10 cellular contexts compared by ENCODE assay signal in the genomic region with DNA sequence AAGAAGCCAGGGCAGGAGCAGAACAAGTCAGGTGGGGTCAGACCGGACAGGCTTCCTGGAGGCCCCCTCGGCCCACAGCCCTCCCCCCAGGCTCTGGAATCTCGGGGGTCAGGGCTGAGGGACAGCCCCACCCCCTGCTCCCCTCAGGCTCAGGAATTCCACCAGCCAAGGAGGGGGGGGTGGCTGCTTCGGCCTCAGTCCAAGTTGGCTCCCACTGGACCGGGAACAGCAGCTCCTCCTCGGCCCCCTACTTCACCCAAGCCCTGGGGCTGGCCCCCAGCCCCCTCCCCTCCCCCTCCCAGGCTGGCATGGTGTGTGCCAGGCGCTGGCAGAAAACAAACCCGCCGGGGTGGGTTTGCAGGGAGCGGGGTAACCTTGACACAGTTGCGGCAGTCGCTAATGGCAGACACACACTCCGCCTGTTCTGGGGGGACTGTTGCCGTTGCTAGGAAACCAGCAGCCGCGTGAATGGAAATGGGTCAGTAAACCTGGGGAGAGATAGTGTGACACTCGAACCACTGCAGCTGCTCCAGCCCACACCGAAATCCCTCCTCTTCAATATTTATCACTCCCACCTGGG. TPM values are rescaled to one million over a fixed set of nuclear protein-coding genes. Genes with fewer than 3 reads are reported as not detected.
DNase-seq lines count a peak whose midpoint lies in the region; ATAC-seq and TF ChIP-seq lines count a peak whose summit lies in the region.
"Had no signal": no experiment of that assay in that cellular context is flagged by ENCODE, and none has a peak within 500 bp of the region (broad histone marks: within the 10 kb centered on the region; RNA-seq: fewer than 3 reads in every experiment).

No MANE protein-coding gene starts in this region.

- no peak overlapping the region for H3K9ac ChIP-seq in iPS-15b (ENCODE audit: low read depth, low read length)

- H3K27me3 ChIP-seq in iPS-15b (ENCODE audit: control insufficient read depth, insufficient read depth, low read length) (no peaks in the 10 kb centered on the region), BE2C (no peaks in the 10 kb centered on the region)

- peak overlapping the region; percentile 67 for H3K4me3 Mint-ChIP-seq in WTC11

- peak; percentile 79 for DNase-seq in G401 (ENCODE audit: low spot score)
- peak; percentile 57 for DNase-seq in WTC11 (ENCODE audit: low spot score)
- no peak for DNase-seq in retinal pigment epithelial cell (ENCODE audit: low read depth)
- DNase-seq in BE2C: no peak
- no peak for DNase-seq in SKM-1 (lab: John Stamatoyannopoulos, UW; ENCODE audit: unreplicated experiment)
- no peak for DNase-seq in stimulated activated CD4-positive, alpha-beta T cell treated with anti-CD3 and anti-CD28 coated beads, Interleukin-4, amount 100 ng/mL, for 1 hour
- DNase-seq: activated CD4-positive, alpha-beta T cell treated with anti-CD3 and anti-CD28 coated beads for 4 hours; DND-41 had no signal

- in situ Hi-C loops in G401 (cut with HindIII; ENCODE audit: low sequenced_read_pairs): no loop called here

- CTCF ChIA-PET in WTC11 (lab: Charles Lee): interaction anchor here (0.7 to 16.0 kb wide), 24 partner anchors 10 to 239 kb away, joined by 3 to 489 read pairs (median 6); partner anchors contain the start of genes AHDC1 and STX12

- H3K4me3 ChIP-seq in iPS-15b (ENCODE audit: low read depth, low read length): peak overlapping the region; percentile 43
- peak overlapping the region; percentile 20 for H3K4me3 ChIP-seq in retinal pigment epithelial cell (ENCODE audit: low read length)
- no peak overlapping the region for H3K4me3 ChIP-seq in BE2C (ENCODE audit: low read depth, low read length)

- H3K9me3 ChIP-seq in iPS-15b (ENCODE audit: control insufficient read depth, insufficient read depth, low read length): no peaks in the 10 kb centered on the region
- H3K9me3 ChIP-seq in BE2C: no peaks in the 10 kb centered on the region

- no peaks in the 10 kb centered on the region for H3K36me3 ChIP-seq in iPS-15b (ENCODE audit: control insufficient read depth, insufficient read depth, low read length)
- H3K36me3 ChIP-seq in BE2C: no peaks in the 10 kb centered on the region

- peak overlapping the region; percentile 98 for H3K27ac Mint-ChIP-seq in WTC11

- no peaks in the 10 kb centered on the region for H3K27me3 Mint-ChIP-seq in WTC11 (ENCODE audit: low read depth)

- no peaks in the 10 kb centered on the region for H3K36me3 Mint-ChIP-seq in WTC11

- H3K9me3 Mint-ChIP-seq in WTC11: no peaks in the 10 kb centered on the region

- TF ChIP-seq CTCF in WTC11 (IDR thresholded peaks at IDR 0.05) (no peak), retinal pigment epithelial cell (conservative IDR thresholded peaks at IDR 0.05; ENCODE audit: low read depth, low read length) (no peak), BE2C (IDR thresholded peaks at IDR 0.05; ENCODE audit: low read depth, low read length) (no peak)

- POLR2A ChIA-PET in WTC11 (lab: Charles Lee): interaction anchor here (0.7 to 4.0 kb wide), 10 partner anchors 14 to 53 kb away, joined by 3 to 33 read pairs (median 6); partner anchors contain the start of gene AHDC1

- H3K4me1 ChIP-seq in iPS-15b (ENCODE audit: control insufficient read depth, insufficient read depth, low read length): peaks cover 58% of the 10 kb centered on the region
- H3K4me1 ChIP-seq in BE2C: peaks cover 36% of the 10 kb centered on the region

- no peak for ATAC-seq in WTC11
- ATAC-seq in HG02981 (IDR thresholded peaks at IDR 0.05; ENCODE audit: unreplicated experiment): no peak

- peaks cover 81% of the 10 kb centered on the region for H3K4me1 Mint-ChIP-seq in WTC11

TF ChIP-seq in WTC11, 78 proteins besides CTCF, POLR2A, EP300 and RAD21:
- TF ChIP-seq HMGA2 (CRISPR knock-in tag; IDR thresholded peaks at IDR 0.05): no peak
TF ChIP-seq in WTC11: peak in this region for 0.

RNA-seq across cellular contexts. Expression of gene AHDC1, which starts 32.4 kb away (rescaled TPM):
- total RNA-seq in G401 (2014; rRNA removed; shearing (Covaris generic)): 6.5 and 8.1 TPM in 2 replicates
- 31.6 to 49.0 TPM (median 32.6 TPM) in 3 replicates for total RNA-seq in WTC11 (2021)
- polyA plus RNA-seq in BE2C (2012; ENCODE audit: insufficient read depth, insufficient read length, low read depth): 49.9 TPM

Comparison
In these comparisons a context has a peak if more than half of its experiments do, and no peak if none do; other contexts are left out.
1. DNase-seq: peak in G401 (single experiment) and WTC11 (single experiment); none in retinal pigment epithelial cell (single experiment), BE2C (single experiment), SKM-1 (single experiment) and stimulated activated CD4-positive, alpha-beta T cell treated with anti-CD3 and anti-CD28 coated beads, Interleukin-4, amount 100 ng/mL, for 1 hour (single experiment).